15 cellular contexts compared by ENCODE assay signal in the genomic region with DNA sequence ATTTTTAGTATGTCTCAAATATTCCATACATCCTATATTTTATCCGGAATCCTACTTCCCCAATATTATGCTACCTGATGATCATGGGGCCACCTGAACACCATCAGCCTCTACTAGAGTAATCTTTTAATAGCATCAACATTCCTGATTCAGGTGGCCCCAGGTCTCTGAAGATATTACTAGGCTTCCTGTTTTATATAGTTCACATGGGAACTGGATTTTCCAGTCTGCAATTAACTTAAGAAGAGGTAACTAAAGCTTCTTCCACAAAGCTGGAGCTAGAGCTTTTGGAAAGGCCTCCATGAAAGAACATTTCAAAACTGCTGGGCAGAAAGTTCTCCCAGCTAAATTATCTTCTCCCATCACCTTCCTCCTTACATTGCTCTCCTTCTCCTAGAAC.
DNase-seq lines count a peak whose midpoint lies in the region; ATAC-seq and TF ChIP-seq lines count a peak whose summit lies in the region.
"Had no signal": no experiment of that assay in that cellular context is flagged by ENCODE, and none has a peak within 500 bp of the region (broad histone marks: within the 10 kb centered on the region; RNA-seq: fewer than 3 reads in every experiment).

No MANE protein-coding gene starts in this region.

- ATAC-seq in GM18907 (IDR thresholded peaks at IDR 0.05; ENCODE audit: unreplicated experiment) (no peak), GM21717 (IDR thresholded peaks at IDR 0.05; ENCODE audit: unreplicated experiment) (no peak)

- CTCF ChIA-PET in HEK293T (lab: Yijun Ruan, JAX): interaction anchor here (0.6 to 1.5 kb wide), 6 partner anchors 9 to 319 kb away, joined by 3 to 6 read pairs (median 4); no protein-coding TSS in a partner anchor

- TF ChIP-seq CTCF in LNCaP clone FGC (IDR thresholded peaks at IDR 0.05; ENCODE audit: control insufficient read depth, extremely low read depth, insufficient read depth): no peak
- TF ChIP-seq CTCF in epithelial cell of esophagus (IDR thresholded peaks at IDR 0.05; ENCODE audit: insufficient read depth, low read depth, low read length, missing control alignments): no peak
- TF ChIP-seq CTCF in osteocyte (IDR thresholded peaks at IDR 0.05): no peak

- H3K9me3 Mint-ChIP-seq in T-helper 2 cell treated with Interferon-gamma antibody and Interleukin-4, amounts not matched to agents 5 μg/mL and 100 μg/mL, for 36 hours: no peaks in the 10 kb centered on the region
- H3K9me3 Mint-ChIP-seq in osteocyte (ENCODE audit: unreplicated experiment): no peaks in the 10 kb centered on the region
- H3K9me3 Mint-ChIP-seq: activated T-cell treated with anti-CD3 and anti-CD28 coated beads, Interleukin-2, amount 50 U/mL, for 4 hours; IgD-negative memory B cell had no signal

- peak overlapping the region; percentile 62 for H3K27ac Mint-ChIP-seq in T-helper 2 cell treated with Interferon-gamma antibody and Interleukin-4, amounts not matched to agents 5 μg/mL and 100 μg/mL, for 36 hours
- peak overlapping the region; percentile 62 for H3K27ac Mint-ChIP-seq in osteocyte (ENCODE audit: unreplicated experiment)

- peaks cover 45% of the 10 kb centered on the region for H3K36me3 Mint-ChIP-seq in T-helper 2 cell treated with Interferon-gamma antibody and Interleukin-4, amounts not matched to agents 5 μg/mL and 100 μg/mL, for 36 hours (ENCODE audit: low read depth)
- peaks cover 57% of the 10 kb centered on the region for H3K36me3 Mint-ChIP-seq in osteocyte (ENCODE audit: unreplicated experiment)

- POLR2A ChIA-PET in HEK293T (lab: Yijun Ruan, JAX): no interaction called here

- peaks cover 8% of the 10 kb centered on the region for H3K4me1 Mint-ChIP-seq in T-helper 2 cell treated with Interferon-gamma antibody and Interleukin-4, amounts not matched to agents 5 μg/mL and 100 μg/mL, for 36 hours (ENCODE audit: low read depth)
- peaks cover 55% of the 10 kb centered on the region for H3K4me1 Mint-ChIP-seq in osteocyte (ENCODE audit: unreplicated experiment)

- H3K4me3 ChIP-seq in LNCaP clone FGC (ENCODE audit: low read depth, low read length): no peak overlapping the region
- H3K4me3 ChIP-seq in epithelial cell of esophagus (ENCODE audit: low read length): no peak overlapping the region
- H3K4me3 ChIP-seq: esophagus muscularis mucosa, HAP-1, SJSA1 had no signal

- H3K4me3 Mint-ChIP-seq in T-helper 2 cell treated with Interferon-gamma antibody and Interleukin-4, amounts not matched to agents 5 μg/mL and 100 μg/mL, for 36 hours: no peak overlapping the region
- H3K4me3 Mint-ChIP-seq in osteocyte (ENCODE audit: unreplicated experiment): no peak overlapping the region
- H3K4me3 Mint-ChIP-seq: activated T-cell treated with anti-CD3 and anti-CD28 coated beads, Interleukin-2, amount 50 U/mL, for 4 hours had no signal

- DNase-seq in T-helper 2 cell treated with Interferon-gamma antibody and Interleukin-4, amounts not matched to agents 5 μg/mL and 100 μg/mL, for 36 hours (ENCODE audit: low spot score): no peak
- no peak for DNase-seq in T-helper 2 cell
- peak; percentile 41 for DNase-seq in LNCaP clone FGC (ENCODE audit: low read depth)
- peak; percentile 43 for DNase-seq in epithelial cell of esophagus (ENCODE audit: low read depth)
- DNase-seq in osteocyte (ENCODE audit: extremely low spot score, unreplicated experiment): no peak
- no peak for DNase-seq in HEK293T (ENCODE audit: extremely low spot score)
- DNase-seq: NCI-H526 treated with DMSO at 0.1 percent for 48 hours, occipital lobe had no signal

- H3K27me3 Mint-ChIP-seq in T-helper 2 cell treated with Interferon-gamma antibody and Interleukin-4, amounts not matched to agents 5 μg/mL and 100 μg/mL, for 36 hours (ENCODE audit: low read depth): no peaks in the 10 kb centered on the region
- no peaks in the 10 kb centered on the region for H3K27me3 Mint-ChIP-seq in osteocyte (ENCODE audit: unreplicated experiment)
- H3K27me3 Mint-ChIP-seq: IgD-negative memory B cell had no signal

TF ChIP-seq in HEK293T, 16 proteins besides CTCF, POLR2A, EP300 and RAD21:
- TF ChIP-seq FOXM1 (IDR thresholded peaks at IDR 0.05; ENCODE audit: borderline replicate concordance): no peak
- TF ChIP-seq SP1 (IDR thresholded peaks at IDR 0.05): no peak
- TF ChIP-seq LEF1 (IDR thresholded peaks at IDR 0.05; ENCODE audit: borderline replicate concordance): no peak
- no peak for TF ChIP-seq L3MBTL2 (conservative IDR thresholded peaks at IDR 0.05)
- TF ChIP-seq ZNF384 (IDR thresholded peaks at IDR 0.05): no peak
- TF ChIP-seq FOXK2 (IDR thresholded peaks at IDR 0.05): no peak
- TF ChIP-seq ARNT (IDR thresholded peaks at IDR 0.05): no peak
- TF ChIP-seq, protein P1, sequence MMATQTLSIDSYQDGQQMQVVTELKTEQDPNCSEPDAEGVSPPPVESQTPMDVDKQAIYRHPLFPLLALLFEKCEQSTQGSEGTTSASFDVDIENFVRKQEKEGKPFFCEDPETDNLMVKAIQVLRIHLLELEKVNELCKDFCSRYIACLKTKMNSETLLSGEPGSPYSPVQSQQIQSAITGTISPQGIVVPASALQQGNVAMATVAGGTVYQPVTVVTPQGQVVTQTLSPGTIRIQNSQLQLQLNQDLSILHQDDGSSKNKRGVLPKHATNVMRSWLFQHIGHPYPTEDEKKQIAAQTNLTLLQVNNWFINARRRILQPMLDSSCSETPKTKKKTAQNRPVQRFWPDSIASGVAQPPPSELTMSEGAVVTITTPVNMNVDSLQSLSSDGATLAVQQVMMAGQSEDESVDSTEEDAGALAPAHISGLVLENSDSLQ (IDR thresholded peaks at IDR 0.05): no peak
- TF ChIP-seq BHLHE40 (IDR thresholded peaks at IDR 0.05; ENCODE audit: borderline replicate concordance): no peak
- TF ChIP-seq SUZ12 (IDR thresholded peaks at IDR 0.05): no peak

Comparison
In these comparisons a context has a peak if more than half of its experiments do, and no peak if none do; other contexts are left out.
1. DNase-seq: peak in LNCaP clone FGC (single experiment) and epithelial cell of esophagus (single experiment); none in T-helper 2 cell treated with Interferon-gamma antibody and Interleukin-4, amounts not matched to agents 5 μg/mL and 100 μg/mL, for 36 hours (single experiment), T-helper 2 cell (0 of 5), osteocyte (single experiment) and HEK293T (single experiment).